Comparison of ENCODE assay signal across 1 cellular context in the genomic region with DNA sequence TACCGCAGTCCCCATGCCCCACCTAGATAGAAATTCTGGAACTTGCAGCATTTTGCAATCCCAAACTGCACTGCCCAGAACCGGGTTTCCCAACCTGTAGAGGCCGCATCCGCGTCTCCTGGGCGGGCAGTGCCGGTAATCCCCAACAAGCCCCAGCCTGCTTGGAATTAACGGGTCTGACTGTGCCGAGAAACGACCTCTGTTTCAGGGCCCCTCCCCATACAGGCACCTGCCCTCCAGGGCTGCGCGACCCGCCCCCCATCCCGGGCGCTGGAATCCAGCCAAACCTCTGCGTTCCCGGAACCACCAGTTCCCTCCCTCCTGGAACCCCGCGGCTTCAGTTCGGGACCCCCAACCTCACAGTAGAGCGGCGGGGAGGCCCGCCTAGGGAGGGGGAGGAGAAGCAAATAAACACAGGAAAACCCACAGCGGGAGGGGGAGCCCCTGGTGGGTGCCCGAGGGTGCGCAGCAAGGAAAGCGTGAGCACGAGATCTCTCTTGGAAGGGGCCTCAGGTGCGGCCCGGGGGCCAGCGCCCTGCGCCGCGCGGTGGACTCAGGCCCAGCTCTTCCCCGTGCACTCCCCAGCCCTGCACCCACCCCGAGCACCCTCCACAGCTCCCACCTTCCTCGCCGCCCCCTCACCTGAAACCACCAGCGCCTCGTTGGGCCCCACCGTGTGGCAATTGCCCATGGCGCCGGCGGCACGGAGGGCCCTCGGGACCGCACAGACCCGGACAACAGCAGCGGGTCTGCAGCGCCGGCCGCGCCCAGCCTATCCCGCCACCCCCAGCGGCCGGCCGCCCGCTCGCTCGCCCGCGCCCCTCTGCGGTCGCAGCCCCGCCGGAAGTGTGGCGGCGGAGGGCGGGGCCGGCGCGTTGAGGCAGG.
TF ChIP-seq lines count a peak whose summit lies in the region.

A gene with protein sequence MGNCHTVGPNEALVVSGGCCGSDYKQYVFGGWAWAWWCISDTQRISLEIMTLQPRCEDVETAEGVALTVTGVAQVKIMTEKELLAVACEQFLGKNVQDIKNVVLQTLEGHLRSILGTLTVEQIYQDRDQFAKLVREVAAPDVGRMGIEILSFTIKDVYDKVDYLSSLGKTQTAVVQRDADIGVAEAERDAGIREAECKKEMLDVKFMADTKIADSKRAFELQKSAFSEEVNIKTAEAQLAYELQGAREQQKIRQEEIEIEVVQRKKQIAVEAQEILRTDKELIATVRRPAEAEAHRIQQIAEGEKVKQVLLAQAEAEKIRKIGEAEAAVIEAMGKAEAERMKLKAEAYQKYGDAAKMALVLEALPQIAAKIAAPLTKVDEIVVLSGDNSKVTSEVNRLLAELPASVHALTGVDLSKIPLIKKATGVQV (minus strand): TSS at position 850 of the 885 bp plus-strand sequence. CDS start 159 bp downstream, at position 691.

TF ChIP-seq in HepG2, 621 proteins besides CTCF, POLR2A, EP300 and RAD21 (continued from another document and continues in another):
- TF ChIP-seq DMAP1 (CRISPR knock-in tag; IDR thresholded peaks at IDR 0.05) (peak; percentile 44; the same call in 1 of the 2 replicates), ZNF878 (CRISPR knock-in tag; IDR thresholded peaks at IDR 0.05) (0 out of 2 replicates have a peak, but pooled peaks have one; percentile 22), ZNF563 (CRISPR knock-in tag; IDR thresholded peaks at IDR 0.05) (peak; percentile 91), ZFP41 (CRISPR knock-in tag; IDR thresholded peaks at IDR 0.05; ENCODE audit: borderline replicate concordance) (no peak), PTBP1 (IDR thresholded peaks at IDR 0.05; ENCODE audit: low read depth, low read length, poor library complexity, severe bottlenecking) (no peak), PHF21A (CRISPR knock-in tag; IDR thresholded peaks at IDR 0.05) (no peak; the same call in none of the 2 replicates), KDM4B (CRISPR knock-in tag; IDR thresholded peaks at IDR 0.05) (no peak), JUND (CRISPR knock-in tag; IDR thresholded peaks at IDR 0.05) (no peak), ZSCAN30 (CRISPR knock-in tag; IDR thresholded peaks at IDR 0.05) (no peak), CHD4 (IDR thresholded peaks at IDR 0.05; ENCODE audit: borderline replicate concordance, low read length) (no peak), RFX1 (IDR thresholded peaks at IDR 0.05) (no peak), RBM22 (optimal IDR thresholded peaks at IDR 0.05; ENCODE audit: low read length) (no peak), ZNF543 (CRISPR knock-in tag; IDR thresholded peaks at IDR 0.05) (peak; percentile 42; the same call in 1 of the 2 replicates), ZNF430 (CRISPR knock-in tag; IDR thresholded peaks at IDR 0.05) (peak; percentile 88), FIP1L1 (IDR thresholded peaks at IDR 0.05; ENCODE audit: borderline replicate concordance, insufficient read depth, low read depth, low read length) (no peak), ZNF564 (CRISPR knock-in tag; IDR thresholded peaks at IDR 0.05) (no peak), ZNF615 (CRISPR knock-in tag; IDR thresholded peaks at IDR 0.05; ENCODE audit: borderline replicate concordance) (no peak), KLF6 (CRISPR knock-in tag; IDR thresholded peaks at IDR 0.05) (no peak; the same call in 1 of the 2 replicates)
- TF ChIP-seq, protein P1, sequence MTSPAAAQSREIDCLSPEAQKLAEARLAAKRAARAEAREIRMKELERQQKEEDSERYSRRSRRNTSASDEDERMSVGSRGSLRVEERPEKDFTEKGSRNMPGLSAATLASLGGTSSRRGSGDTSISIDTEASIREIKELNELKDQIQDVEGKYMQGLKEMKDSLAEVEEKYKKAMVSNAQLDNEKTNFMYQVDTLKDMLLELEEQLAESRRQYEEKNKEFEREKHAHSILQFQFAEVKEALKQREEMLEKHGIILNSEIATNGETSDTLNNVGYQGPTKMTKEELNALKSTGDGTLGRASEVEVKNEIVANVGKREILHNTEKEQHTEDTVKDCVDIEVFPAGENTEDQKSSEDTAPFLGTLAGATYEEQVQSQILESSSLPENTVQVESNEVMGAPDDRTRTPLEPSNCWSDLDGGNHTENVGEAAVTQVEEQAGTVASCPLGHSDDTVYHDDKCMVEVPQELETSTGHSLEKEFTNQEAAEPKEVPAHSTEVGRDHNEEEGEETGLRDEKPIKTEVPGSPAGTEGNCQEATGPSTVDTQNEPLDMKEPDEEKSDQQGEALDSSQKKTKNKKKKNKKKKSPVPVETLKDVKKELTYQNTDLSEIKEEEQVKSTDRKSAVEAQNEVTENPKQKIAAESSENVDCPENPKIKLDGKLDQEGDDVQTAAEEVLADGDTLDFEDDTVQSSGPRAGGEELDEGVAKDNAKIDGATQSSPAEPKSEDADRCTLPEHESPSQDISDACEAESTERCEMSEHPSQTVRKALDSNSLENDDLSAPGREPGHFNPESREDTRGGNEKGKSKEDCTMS (CRISPR knock-in tag; conservative IDR thresholded peaks at IDR 0.05), result no peak
- TF ChIP-seq, protein P2, sequence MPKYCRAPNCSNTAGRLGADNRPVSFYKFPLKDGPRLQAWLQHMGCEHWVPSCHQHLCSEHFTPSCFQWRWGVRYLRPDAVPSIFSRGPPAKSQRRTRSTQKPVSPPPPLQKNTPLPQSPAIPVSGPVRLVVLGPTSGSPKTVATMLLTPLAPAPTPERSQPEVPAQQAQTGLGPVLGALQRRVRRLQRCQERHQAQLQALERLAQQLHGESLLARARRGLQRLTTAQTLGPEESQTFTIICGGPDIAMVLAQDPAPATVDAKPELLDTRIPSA (CRISPR knock-in tag; IDR thresholded peaks at IDR 0.05; ENCODE audit: borderline replicate concordance), result no peak
- TF ChIP-seq, protein P3, sequence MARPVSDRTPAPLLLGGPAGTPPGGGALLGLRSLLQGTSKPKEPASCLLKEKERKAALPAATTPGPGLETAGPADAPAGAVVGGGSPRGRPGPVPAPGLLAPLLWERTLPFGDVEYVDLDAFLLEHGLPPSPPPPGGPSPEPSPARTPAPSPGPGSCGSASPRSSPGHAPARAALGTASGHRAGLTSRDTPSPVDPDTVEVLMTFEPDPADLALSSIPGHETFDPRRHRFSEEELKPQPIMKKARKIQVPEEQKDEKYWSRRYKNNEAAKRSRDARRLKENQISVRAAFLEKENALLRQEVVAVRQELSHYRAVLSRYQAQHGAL (CRISPR knock-in tag; IDR thresholded peaks at IDR 0.05; ENCODE audit: not compliant biosample characterization), result no peak
- TF ChIP-seq, protein P4, sequence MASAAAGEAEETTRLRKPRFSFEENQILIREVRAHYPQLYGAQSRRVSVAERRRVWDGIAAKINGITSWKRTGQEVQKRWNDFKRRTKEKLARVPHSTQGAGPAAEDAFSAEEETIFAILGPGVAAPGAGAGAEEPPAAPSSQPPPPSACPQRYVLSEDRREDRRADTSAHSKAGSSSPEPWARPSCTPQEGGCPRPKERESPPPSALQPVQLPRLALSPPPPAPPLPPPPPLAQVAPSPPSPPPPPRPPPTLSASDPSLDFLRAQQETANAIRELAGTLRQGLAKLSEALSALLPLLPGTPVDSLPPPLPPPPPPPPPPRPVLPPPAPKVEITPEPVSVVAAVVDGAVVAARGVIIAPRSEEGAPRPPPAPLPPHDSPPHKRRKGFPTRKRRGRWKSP (CRISPR knock-in tag; IDR thresholded peaks at IDR 0.05), result peak; percentile 31; the same call in 1 of the 2 replicates
- TF ChIP-seq, protein P5, sequence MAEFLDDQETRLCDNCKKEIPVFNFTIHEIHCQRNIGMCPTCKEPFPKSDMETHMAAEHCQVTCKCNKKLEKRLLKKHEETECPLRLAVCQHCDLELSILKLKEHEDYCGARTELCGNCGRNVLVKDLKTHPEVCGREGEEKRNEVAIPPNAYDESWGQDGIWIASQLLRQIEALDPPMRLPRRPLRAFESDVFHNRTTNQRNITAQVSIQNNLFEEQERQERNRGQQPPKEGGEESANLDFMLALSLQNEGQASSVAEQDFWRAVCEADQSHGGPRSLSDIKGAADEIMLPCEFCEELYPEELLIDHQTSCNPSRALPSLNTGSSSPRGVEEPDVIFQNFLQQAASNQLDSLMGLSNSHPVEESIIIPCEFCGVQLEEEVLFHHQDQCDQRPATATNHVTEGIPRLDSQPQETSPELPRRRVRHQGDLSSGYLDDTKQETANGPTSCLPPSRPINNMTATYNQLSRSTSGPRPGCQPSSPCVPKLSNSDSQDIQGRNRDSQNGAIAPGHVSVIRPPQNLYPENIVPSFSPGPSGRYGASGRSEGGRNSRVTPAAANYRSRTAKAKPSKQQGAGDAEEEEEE (CRISPR knock-in tag; IDR thresholded peaks at IDR 0.05; ENCODE audit: borderline replicate concordance), result no peak
- TF ChIP-seq, protein P6, sequence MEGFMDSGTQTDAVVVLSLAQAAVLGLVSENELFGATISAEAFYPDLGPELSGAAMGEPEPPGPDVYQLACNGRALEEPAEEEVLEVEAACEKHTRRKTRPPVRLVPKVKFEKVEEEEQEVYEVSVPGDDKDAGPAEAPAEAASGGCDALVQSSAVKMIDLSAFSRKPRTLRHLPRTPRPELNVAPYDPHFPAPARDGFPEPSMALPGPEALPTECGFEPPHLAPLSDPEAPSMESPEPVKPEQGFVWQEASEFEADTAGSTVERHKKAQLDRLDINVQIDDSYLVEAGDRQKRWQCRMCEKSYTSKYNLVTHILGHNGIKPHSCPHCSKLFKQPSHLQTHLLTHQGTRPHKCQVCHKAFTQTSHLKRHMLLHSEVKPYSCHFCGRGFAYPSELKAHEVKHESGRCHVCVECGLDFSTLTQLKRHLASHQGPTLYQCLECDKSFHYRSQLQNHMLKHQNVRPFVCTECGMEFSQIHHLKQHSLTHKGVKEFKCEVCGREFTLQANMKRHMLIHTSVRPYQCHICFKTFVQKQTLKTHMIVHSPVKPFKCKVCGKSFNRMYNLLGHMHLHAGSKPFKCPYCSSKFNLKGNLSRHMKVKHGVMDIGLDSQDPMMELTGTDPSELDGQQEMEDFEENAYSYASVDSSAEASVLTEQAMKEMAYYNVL (CRISPR knock-in tag; IDR thresholded peaks at IDR 0.05; ENCODE audit: borderline replicate concordance), result 0 out of 2 replicates have a peak, but pooled peaks have one; percentile 15
- TF ChIP-seq, protein P7, sequence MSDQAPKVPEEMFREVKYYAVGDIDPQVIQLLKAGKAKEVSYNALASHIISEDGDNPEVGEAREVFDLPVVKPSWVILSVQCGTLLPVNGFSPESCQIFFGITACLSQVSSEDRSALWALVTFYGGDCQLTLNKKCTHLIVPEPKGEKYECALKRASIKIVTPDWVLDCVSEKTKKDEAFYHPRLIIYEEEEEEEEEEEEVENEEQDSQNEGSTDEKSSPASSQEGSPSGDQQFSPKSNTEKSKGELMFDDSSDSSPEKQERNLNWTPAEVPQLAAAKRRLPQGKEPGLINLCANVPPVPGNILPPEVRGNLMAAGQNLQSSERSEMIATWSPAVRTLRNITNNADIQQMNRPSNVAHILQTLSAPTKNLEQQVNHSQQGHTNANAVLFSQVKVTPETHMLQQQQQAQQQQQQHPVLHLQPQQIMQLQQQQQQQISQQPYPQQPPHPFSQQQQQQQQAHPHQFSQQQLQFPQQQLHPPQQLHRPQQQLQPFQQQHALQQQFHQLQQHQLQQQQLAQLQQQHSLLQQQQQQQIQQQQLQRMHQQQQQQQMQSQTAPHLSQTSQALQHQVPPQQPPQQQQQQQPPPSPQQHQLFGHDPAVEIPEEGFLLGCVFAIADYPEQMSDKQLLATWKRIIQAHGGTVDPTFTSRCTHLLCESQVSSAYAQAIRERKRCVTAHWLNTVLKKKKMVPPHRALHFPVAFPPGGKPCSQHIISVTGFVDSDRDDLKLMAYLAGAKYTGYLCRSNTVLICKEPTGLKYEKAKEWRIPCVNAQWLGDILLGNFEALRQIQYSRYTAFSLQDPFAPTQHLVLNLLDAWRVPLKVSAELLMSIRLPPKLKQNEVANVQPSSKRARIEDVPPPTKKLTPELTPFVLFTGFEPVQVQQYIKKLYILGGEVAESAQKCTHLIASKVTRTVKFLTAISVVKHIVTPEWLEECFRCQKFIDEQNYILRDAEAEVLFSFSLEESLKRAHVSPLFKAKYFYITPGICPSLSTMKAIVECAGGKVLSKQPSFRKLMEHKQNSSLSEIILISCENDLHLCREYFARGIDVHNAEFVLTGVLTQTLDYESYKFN (CRISPR knock-in tag; conservative IDR thresholded peaks at IDR 0.05), result peak; percentile 24; the same call in 1 of the 2 replicates
- TF ChIP-seq, protein P8, sequence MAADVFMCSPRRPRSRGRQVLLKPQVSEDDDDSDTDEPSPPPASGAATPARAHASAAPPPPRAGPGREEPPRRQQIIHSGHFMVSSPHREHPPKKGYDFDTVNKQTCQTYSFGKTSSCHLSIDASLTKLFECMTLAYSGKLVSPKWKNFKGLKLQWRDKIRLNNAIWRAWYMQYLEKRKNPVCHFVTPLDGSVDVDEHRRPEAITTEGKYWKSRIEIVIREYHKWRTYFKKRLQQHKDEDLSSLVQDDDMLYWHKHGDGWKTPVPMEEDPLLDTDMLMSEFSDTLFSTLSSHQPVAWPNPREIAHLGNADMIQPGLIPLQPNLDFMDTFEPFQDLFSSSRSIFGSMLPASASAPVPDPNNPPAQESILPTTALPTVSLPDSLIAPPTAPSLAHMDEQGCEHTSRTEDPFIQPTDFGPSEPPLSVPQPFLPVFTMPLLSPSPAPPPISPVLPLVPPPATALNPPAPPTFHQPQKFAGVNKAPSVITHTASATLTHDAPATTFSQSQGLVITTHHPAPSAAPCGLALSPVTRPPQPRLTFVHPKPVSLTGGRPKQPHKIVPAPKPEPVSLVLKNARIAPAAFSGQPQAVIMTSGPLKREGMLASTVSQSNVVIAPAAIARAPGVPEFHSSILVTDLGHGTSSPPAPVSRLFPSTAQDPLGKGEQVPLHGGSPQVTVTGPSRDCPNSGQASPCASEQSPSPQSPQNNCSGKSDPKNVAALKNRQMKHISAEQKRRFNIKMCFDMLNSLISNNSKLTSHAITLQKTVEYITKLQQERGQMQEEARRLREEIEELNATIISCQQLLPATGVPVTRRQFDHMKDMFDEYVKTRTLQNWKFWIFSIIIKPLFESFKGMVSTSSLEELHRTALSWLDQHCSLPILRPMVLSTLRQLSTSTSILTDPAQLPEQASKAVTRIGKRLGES (CRISPR knock-in tag; IDR thresholded peaks at IDR 0.05; ENCODE audit: borderline replicate concordance), result no peak; the same call in 1 of the 2 replicates
- TF ChIP-seq, protein P9, sequence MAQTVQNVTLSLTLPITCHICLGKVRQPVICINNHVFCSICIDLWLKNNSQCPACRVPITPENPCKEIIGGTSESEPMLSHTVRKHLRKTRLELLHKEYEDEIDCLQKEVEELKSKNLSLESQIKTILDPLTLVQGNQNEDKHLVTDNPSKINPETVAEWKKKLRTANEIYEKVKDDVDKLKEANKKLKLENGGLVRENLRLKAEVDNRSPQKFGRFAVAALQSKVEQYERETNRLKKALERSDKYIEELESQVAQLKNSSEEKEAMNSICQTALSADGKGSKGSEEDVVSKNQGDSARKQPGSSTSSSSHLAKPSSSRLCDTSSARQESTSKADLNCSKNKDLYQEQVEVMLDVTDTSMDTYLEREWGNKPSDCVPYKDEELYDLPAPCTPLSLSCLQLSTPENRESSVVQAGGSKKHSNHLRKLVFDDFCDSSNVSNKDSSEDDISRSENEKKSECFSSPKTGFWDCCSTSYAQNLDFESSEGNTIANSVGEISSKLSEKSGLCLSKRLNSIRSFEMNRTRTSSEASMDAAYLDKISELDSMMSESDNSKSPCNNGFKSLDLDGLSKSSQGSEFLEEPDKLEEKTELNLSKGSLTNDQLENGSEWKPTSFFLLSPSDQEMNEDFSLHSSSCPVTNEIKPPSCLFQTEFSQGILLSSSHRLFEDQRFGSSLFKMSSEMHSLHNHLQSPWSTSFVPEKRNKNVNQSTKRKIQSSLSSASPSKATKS (CRISPR knock-in tag; IDR thresholded peaks at IDR 0.05), result no peak
